11 cellular contexts compared by ENCODE assay signal in genomic region chr5:96338089-96338488, GRCh38.
A peak's percentile ranks its signal among the peaks of the same experiment; 100 is the strongest.
DNase-seq lines count a peak whose midpoint lies in the region; ATAC-seq and TF ChIP-seq lines count a peak whose summit lies in the region.
"Had no signal": no experiment of that assay in that cellular context is flagged by ENCODE, and none has a peak within 500 bp of the region (broad histone marks: within the 10 kb centered on the region; RNA-seq: fewer than 3 reads in every experiment).

No MANE protein-coding gene starts in this region.

- no peaks in the 10 kb centered on the region for H4K20me1 ChIP-seq in MM.1S (ENCODE audit: insufficient read depth, low read length)

- no peaks in the 10 kb centered on the region for H3K9me2 ChIP-seq in MM.1S (replicated peaks; ENCODE audit: insufficient read depth, low read length)

- no peaks in the 10 kb centered on the region for H3K79me2 ChIP-seq in MM.1S (ENCODE audit: low read length)

- H3K4me1 ChIP-seq in MM.1S (ENCODE audit: low read length) (peaks cover 48% of the 10 kb centered on the region), skeletal muscle tissue (ENCODE audit: control insufficient read depth in 3 of 3, insufficient read depth in 3 of 3, low read length in 3 of 3) (peaks cover 13 to 25% (median 17%) of the 10 kb centered on the region in 3 donors)

- ATAC-seq in GM19035 (IDR thresholded peaks at IDR 0.05; ENCODE audit: unreplicated experiment) (peak; percentile 58), GM21786 (IDR thresholded peaks at IDR 0.05; ENCODE audit: unreplicated experiment) (peak; percentile 54), HG03025 (IDR thresholded peaks at IDR 0.05; ENCODE audit: low FRiP score, unreplicated experiment) (no peak)
- ATAC-seq: stimulated activated effector memory CD8-positive, alpha-beta T cell treated with anti-CD3 and anti-CD28 coated beads, Interleukin-12 subunit alpha, Interleukin-12 subunit beta, amount 100 ng/mL, for 72 hours had no signal

- H2AFZ ChIP-seq in MM.1S (ENCODE audit: low read length): 0 out of 2 replicates have a peak overlapping the region, but pooled peaks have one; percentile 16

- TF ChIP-seq CTCF in MM.1S (IDR thresholded peaks at IDR 0.05; ENCODE audit: low read length): no peak
- TF ChIP-seq CTCF in GM13976 (IDR thresholded peaks at IDR 0.05; ENCODE audit: borderline replicate concordance, control extremely low read depth, extremely low read depth, insufficient read depth, missing control alignments): no peak

- H3K9me3 ChIP-seq in MM.1S (replicated peaks; ENCODE audit: insufficient read depth, low read length): no peaks in the 10 kb centered on the region
- no peaks in the 10 kb centered on the region for H3K9me3 ChIP-seq in skeletal muscle tissue (ENCODE audit: control insufficient read depth in 3 of 3, low read length in 3 of 3)

- H3F3A ChIP-seq in MM.1S (ENCODE audit: insufficient read depth, low read length): peaks cover 20% of the 10 kb centered on the region

- peak overlapping the region; percentile 70 for H3K4me2 ChIP-seq in MM.1S (ENCODE audit: low read depth, low read length)

- H3K9ac ChIP-seq in MM.1S (ENCODE audit: low read length) (peak overlapping the region; percentile 7; the same call in 1 of the 2 replicates), skeletal muscle tissue (ENCODE audit: low read depth in 1 of 3, low read length in 3 of 3) (no peak overlapping the region)

- in situ Hi-C loops in GM13976 (cut with MboI; ENCODE audit: low sequenced_read_pairs, unreplicated experiment): loop anchor here (25.0 kb wide), 1 partner anchor 676 kb away; no protein-coding TSS in a partner anchor

- H3K36me3 ChIP-seq in MM.1S (replicated peaks; ENCODE audit: insufficient read depth, low read length): no peaks in the 10 kb centered on the region
- H3K36me3 ChIP-seq in skeletal muscle tissue (ENCODE audit: control insufficient read depth in 3 of 3, insufficient read depth in 3 of 3, low read length in 3 of 3): no peaks in the 10 kb centered on the region

- H3K27me3 ChIP-seq in MM.1S (replicated peaks; ENCODE audit: insufficient read depth, low read length) (no peaks in the 10 kb centered on the region), skeletal muscle tissue (ENCODE audit: control insufficient read depth in 3 of 3, insufficient read depth in 3 of 3, low read length in 3 of 3) (no peaks in the 10 kb centered on the region)

- H3K27ac ChIP-seq in MM.1S (ENCODE audit: low read length): peak overlapping the region; percentile 64; the same call in 1 of the 2 replicates
- H3K27ac ChIP-seq in skeletal muscle tissue (ENCODE audit: low read depth, low read length): peak overlapping the region; percentile 32

- DNase-seq in MM.1S: peak; percentile 38
- DNase-seq in GM13976 (ENCODE audit: low spot score): no peak
- DNase-seq in kidney tubule cell (ENCODE audit: low spot score): no peak
- no peak for DNase-seq in HT-29 (ENCODE audit: low spot score)
- DNase-seq: activated CD4-positive, alpha-beta memory T cell treated with anti-CD3 and anti-CD28 coated beads for 36 hours; stimulated activated CD4-positive, alpha-beta T cell treated with anti-CD3 and anti-CD28 coated beads, Interleukin-12 subunit alpha, Interleukin-12 subunit beta, amount 100 ng/mL, for 4 hours had no signal

- peak overlapping the region; percentile 14 for H3K4me3 ChIP-seq in MM.1S (ENCODE audit: low read length)
- H3K4me3 ChIP-seq in skeletal muscle tissue (ENCODE audit: low read length in 3 of 3): no peak overlapping the region
